ENCODE assay signal across 8 cellular contexts in the genomic region with DNA sequence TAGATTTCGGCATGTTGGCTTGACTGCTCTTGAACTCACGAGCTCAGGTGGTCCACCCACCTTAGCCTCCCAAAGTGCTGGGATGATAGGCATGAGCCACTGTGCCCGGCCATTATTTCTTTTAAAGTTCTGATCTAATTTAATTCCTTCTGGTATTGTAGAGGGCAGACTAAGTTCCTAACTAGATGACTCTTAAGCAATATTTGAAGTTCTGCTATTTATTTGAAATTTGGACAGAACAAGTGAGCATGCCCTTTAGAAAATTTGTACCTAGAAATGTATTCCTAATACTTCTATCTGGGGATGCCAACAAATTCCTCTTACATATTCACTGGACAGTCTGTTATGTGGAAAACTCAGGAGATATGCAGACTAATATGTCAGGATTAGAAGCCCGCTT.
"Had no signal": no experiment of that assay in that cellular context is flagged by ENCODE, and none has a peak within 500 bp of the region (broad histone marks: within the 10 kb centered on the region; RNA-seq: fewer than 3 reads in every experiment).

No MANE protein-coding gene starts in this region.

- DNase-seq: GDM1, GF-D8 had no signal

- FAIRE-seq: G401.6, GM12878, GM12891, GM12892, GM18507, GM19239 had no signal

- H3K4me3 ChIP-seq: GM12878 had no signal

- ATAC-seq: GM12878 had no signal
